Comparison of ENCODE assay signal across 1 cellular context in the genomic region with DNA sequence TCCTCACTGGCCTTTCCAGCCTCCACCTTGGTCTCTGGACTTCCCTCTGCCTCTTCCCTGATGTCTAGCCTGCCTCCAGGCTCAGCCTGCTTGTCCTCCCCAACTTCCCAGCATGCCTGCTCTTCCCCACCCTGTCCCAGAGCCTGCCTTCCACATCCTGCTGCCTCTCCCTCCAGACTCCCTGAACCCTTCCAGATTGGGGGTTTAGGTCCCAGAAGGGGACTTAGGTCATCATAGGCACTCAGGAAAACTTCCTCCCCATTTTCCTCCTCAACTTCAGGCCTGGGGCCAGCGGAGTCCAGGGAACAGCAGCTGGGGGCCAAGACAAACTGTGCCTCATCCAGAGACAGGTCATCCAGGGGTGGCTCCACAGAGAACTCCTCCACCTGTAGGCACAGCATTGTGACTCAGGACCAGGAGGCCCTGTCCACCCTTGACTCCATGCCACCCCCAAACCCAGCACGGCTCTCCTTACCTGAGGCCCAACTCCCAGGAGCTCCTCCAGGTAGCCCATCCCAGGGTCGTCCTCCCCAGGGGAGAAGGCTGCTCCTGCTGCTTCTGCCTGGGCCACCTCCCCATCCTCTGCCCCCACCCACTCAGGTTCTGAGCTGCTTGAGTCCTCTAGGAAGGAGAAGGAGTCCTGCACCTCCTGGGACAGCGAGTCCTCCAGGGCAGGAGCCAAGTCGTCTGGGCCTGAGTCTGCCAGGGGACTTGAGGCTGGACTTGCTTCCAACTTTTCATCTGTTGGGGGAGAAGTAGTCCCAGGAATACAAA.
TF ChIP-seq lines count a peak whose summit lies in the region.

No MANE protein-coding gene starts in this region.

TF ChIP-seq in HepG2, 621 proteins besides CTCF, POLR2A, EP300 and RAD21:
- TF ChIP-seq ZNF274 (CRISPR knock-in tag; IDR thresholded peaks at IDR 0.05) (peak; percentile 82; the same call in 1 of the 2 replicates), ZNF121 (CRISPR knock-in tag; IDR thresholded peaks at IDR 0.05) (no peak)
